ENCODE assay signal across 22 cellular contexts in genomic region chr2:72157871-72158771, GRCh38. TPM values are rescaled to one million over a fixed set of nuclear protein-coding genes. Genes with fewer than 3 reads are reported as not detected.
A peak's percentile ranks its signal among the peaks of the same experiment; 100 is the strongest.
DNase-seq lines count a peak whose midpoint lies in the region; ATAC-seq, FAIRE-seq and TF ChIP-seq lines count a peak whose summit lies in the region.
"Had no signal": no experiment of that assay in that cellular context is flagged by ENCODE, and none has a peak within 500 bp of the region (broad histone marks: within the 10 kb centered on the region; RNA-seq: fewer than 3 reads in every experiment).

No MANE protein-coding gene starts in this region.

- peak overlapping the region; percentile 57; the same call in 1 of the 2 replicates for H4K8ac ChIP-seq in H1 (ENCODE audit: extremely low read depth, insufficient read depth, low read length)

- CTCF ChIA-PET in H1 (lab: Charles Lee; ENCODE audit: partially characterized antibody), result interaction anchor here (1.1 to 1.6 kb wide), 4 partner anchors 21 to 628 kb away, joined by 3 to 6 read pairs (median 4); no protein-coding TSS in a partner anchor

- no peak overlapping the region for H3K9ac ChIP-seq in H1 (replicated peaks in 1 of 4; ENCODE audit: extremely low read depth in 1 of 4, low read depth in 3 of 4, low read length in 3 of 4)
- H3K9ac ChIP-seq: KMS-11 had no signal

- H3K4me1 ChIP-seq in H1 (replicated peaks in 1 of 4; ENCODE audit: control insufficient read depth in 3 of 4, insufficient read depth in 4 of 4, low read length in 3 of 4) (0 out of 7 replicates have a peak, but pooled peaks cover 0 to 3% (median 0%) of the 10 kb centered on the region in 4 experiments), vagina (no peaks in the 10 kb centered on the region)

- H3K4me2 ChIP-seq in H1 (ENCODE audit: insufficient read depth in 1 of 2, low read depth in 2 of 2, low read length in 2 of 2), result no peak overlapping the region
- H3K4me2 ChIP-seq: KMS-11 had no signal

- H2BK15ac ChIP-seq in H1 (ENCODE audit: low read length), result no peak overlapping the region

- H2BK12ac ChIP-seq in H1 (ENCODE audit: low read depth, low read length), result no peak overlapping the region

- TF ChIP-seq EP300 in H1 (IDR thresholded peaks at IDR 0.05; ENCODE audit: borderline replicate concordance in 1 of 2, low read depth in 2 of 2, low read length in 2 of 2), result no peak

- H4K20me1 ChIP-seq in H1 (replicated peaks in 1 of 2; ENCODE audit: control insufficient read depth in 1 of 2, insufficient read depth in 2 of 2, low read length in 2 of 2), result no peaks in the 10 kb centered on the region

- no peak overlapping the region for H4K91ac ChIP-seq in H1 (replicated peaks; ENCODE audit: insufficient read length, low read length)

- intact Hi-C loops in cardiac septum (cut with DNase I), result loop anchor here (10.0 kb wide), 1 partner anchor 417 kb away; no protein-coding TSS in a partner anchor
- intact Hi-C loops in left ventricle myocardium superior (cut with micrococcal nuclease), result no loop called here
- intact Hi-C loops in vagina (cut with DNase I), result no loop called here

- H3K23me2 ChIP-seq in H1 (ENCODE audit: low read depth, low read length), result no peaks in the 10 kb centered on the region

- no peak for TF ChIP-seq CTCF in H1 (IDR thresholded peaks at IDR 0.05; ENCODE audit: control extremely low read depth in 1 of 3, insufficient read depth in 1 of 3, low read depth in 1 of 3, low read length in 3 of 3)
- no peak for TF ChIP-seq CTCF in vagina (IDR thresholded peaks at IDR 0.05)

- H4K5ac ChIP-seq in H1 (ENCODE audit: insufficient read length, low read depth, low read length), result no peak overlapping the region

- no peaks in the 10 kb centered on the region for H3K9me3 ChIP-seq in H1 (ENCODE audit: insufficient read depth in 2 of 2, low read depth in 1 of 2, low read length in 1 of 2)
- H3K9me3 ChIP-seq in vagina, result no peaks in the 10 kb centered on the region

- no peak overlapping the region for H3K14ac ChIP-seq in H1 (ENCODE audit: insufficient read length)

- H3K27me3 ChIP-seq in H1 (replicated peaks in 1 of 4; ENCODE audit: control insufficient read depth in 3 of 4, extremely low read depth in 1 of 4, insufficient read depth in 3 of 4, low read length in 3 of 4) (no peaks in the 10 kb centered on the region; a peak in 2 of 7 replicates), vagina (no peaks in the 10 kb centered on the region)

- no peak for ATAC-seq in left ventricle myocardium superior

- DNase-seq in cardiac septum (ENCODE audit: low spot score) (peak; percentile 44), left ventricle myocardium superior (no peak), H1 (ENCODE audit: low read depth in 1 of 2, low spot score in 2 of 2) (no peak), mucosa of gallbladder (ENCODE audit: low spot score) (peak; percentile 7), vagina (ENCODE audit: extremely low spot score in 2 of 2) (peak; percentile 74 to 81)
- no peak for DNase-seq in central memory CD4-positive, alpha-beta T cell
- DNase-seq in activated CD4-positive, CD25-positive, alpha-beta regulatory T cell treated with anti-CD3 and anti-CD28 coated beads, Interleukin-2, amount 50 U/mL, for 72 hours, result no peak
- DNase-seq in activated T-cell treated with anti-CD3 and anti-CD28 coated beads, Interleukin-2, amount 50 U/mL, for 1 hour, result no peak
- DNase-seq: AML-193, EL, GF-D8, H7, IMR-90, NCI-H1417, NCI-H1694 treated with DMSO at 0.1 percent for 48 hours, NCI-H2081 treated with DMSO at 0.1 percent for 48 hours, NCI-H2171 treated with DMSO at 0.1 percent for 48 hours, NCI-H524 treated with DMSO at 0.1 percent for 48 hours, NCI-H82, Right ventricle myocardium superior had no signal

- no peak overlapping the region for H2AK5ac ChIP-seq in H1 (ENCODE audit: low read depth, low read length)

- no peaks in the 10 kb centered on the region for H3K79me2 ChIP-seq in H1 (ENCODE audit: control insufficient read depth in 1 of 2, insufficient read depth in 2 of 2, low read length in 2 of 2)

- H3K4me3 ChIP-seq in H1 (ENCODE audit: extremely low read depth in 1 of 4, insufficient read depth in 2 of 4, low read depth in 3 of 4, low read length in 4 of 4) (no peak overlapping the region), vagina (no peak overlapping the region)

- no peak overlapping the region for H2AFZ ChIP-seq in H1 (ENCODE audit: low read length)

- no peak overlapping the region for H3K23ac ChIP-seq in H1 (ENCODE audit: insufficient read length)

- H3K36me3 ChIP-seq in H1 (ENCODE audit: control insufficient read depth in 2 of 4, insufficient read depth in 4 of 4, low read length in 3 of 4) (no peaks in the 10 kb centered on the region), vagina (no peaks in the 10 kb centered on the region)

- no peak for TF ChIP-seq POLR2A in H1 (IDR thresholded peaks at IDR 0.05; ENCODE audit: control extremely low read depth in 1 of 2, low read depth in 2 of 2, low read length in 2 of 2)
- TF ChIP-seq POLR2A in vagina (IDR thresholded peaks at IDR 0.05), result no peak

- no peak overlapping the region for H2BK120ac ChIP-seq in H1 (replicated peaks; ENCODE audit: low read depth, low read length)

- POLR2A ChIA-PET in H1 (lab: Charles Lee; ENCODE audit: partially characterized antibody), result no interaction called here

- 83% methylated on average over 7 of the region's 8 CpGs; no CpG with 5 or more reads in 1 of the 2 experiments for WGBS in H1 (ENCODE audit: extremely low coverage in 1 of 2, insufficient coverage in 1 of 2, insufficient read length in 1 of 2, insufficient replicate concordance in 2 of 2, low coverage in 1 of 2, low lambda C conversion rate in 2 of 2, missing lambda C conversion rate in 1 of 2), 2 experiments

- H3K56ac ChIP-seq in H1 (replicated peaks; ENCODE audit: insufficient read length, low read depth, low read length), result no peak overlapping the region

- no peaks in the 10 kb centered on the region for H3K79me1 ChIP-seq in H1 (ENCODE audit: low read depth, low read length)

- no peak for TF ChIP-seq RAD21 in H1 (IDR thresholded peaks at IDR 0.05 in 1 of 2, conservative IDR thresholded peaks at IDR 0.05 in 1 of 2; ENCODE audit: low read depth in 2 of 2, low read length in 2 of 2)

- no peak overlapping the region for H2BK5ac ChIP-seq in H1 (ENCODE audit: low read depth, low read length)

- H3K4ac ChIP-seq in H1 (replicated peaks; ENCODE audit: insufficient read length, low read depth, low read length), result no peak overlapping the region

- no peak overlapping the region for H2BK20ac ChIP-seq in H1 (ENCODE audit: low read length)

- no peak for FAIRE-seq in H1 (lab: Jason Lieb, UNC)

- no peak overlapping the region for H3K18ac ChIP-seq in H1 (ENCODE audit: extremely low read depth, low read length)

- no peak overlapping the region for H3K27ac ChIP-seq in H1 (ENCODE audit: low read depth, low read length)
- H3K27ac ChIP-seq in vagina, result no peak overlapping the region
- H3K27ac ChIP-seq: KMS-11 had no signal

TF ChIP-seq in H1, 55 proteins besides CTCF, POLR2A, EP300 and RAD21:
- TF ChIP-seq CBX5 (IDR thresholded peaks at IDR 0.05; ENCODE audit: low read depth, low read length), result no peak
- no peak for TF ChIP-seq BRCA1 (IDR thresholded peaks at IDR 0.05; ENCODE audit: low read depth, low read length)
- no peak for TF ChIP-seq TAF7 (optimal IDR thresholded peaks at IDR 0.05; ENCODE audit: borderline replicate concordance, low read depth, low read length)
- TF ChIP-seq RBBP5 (IDR thresholded peaks at IDR 0.05; ENCODE audit: borderline replicate concordance, low read depth, low read length), result no peak
- TF ChIP-seq TEAD4 (IDR thresholded peaks at IDR 0.05; ENCODE audit: low read depth, low read length), result no peak
- TF ChIP-seq EZH2 (IDR thresholded peaks at IDR 0.05; ENCODE audit: low read depth, low read length, severe bottlenecking), result no peak
- no peak for TF ChIP-seq RXRA (IDR thresholded peaks at IDR 0.05; ENCODE audit: insufficient read depth, low read depth, low read length)
- no peak for TF ChIP-seq CTBP2 (IDR thresholded peaks at IDR 0.05; ENCODE audit: borderline replicate concordance, insufficient read depth, insufficient read length, low read length)
- TF ChIP-seq MAX (IDR thresholded peaks at IDR 0.05), result no peak
- TF ChIP-seq GTF2F1 (IDR thresholded peaks at IDR 0.05; ENCODE audit: borderline replicate concordance, low read depth, low read length), result no peak
- no peak for TF ChIP-seq ZNF274 (IDR thresholded peaks at IDR 0.05; ENCODE audit: borderline replicate concordance, extremely low read depth, low read length)
TF ChIP-seq in H1: peak in this region for 0.

RNA-seq across cellular contexts. Expression of gene CYP26B1, which starts 10.5 kb away (rescaled TPM):
- 7.0 TPM for total RNA-seq in cardiac septum
- total RNA-seq in left ventricle myocardium superior, result 4.2 TPM
- 0.36 and 0.69 TPM in 2 replicates for total RNA-seq in H1 (2021; fragmentation: NEBNext Ultra II Directional; extraction: Animal tissue kit (Norgen Biotek cat#: 25700))
- polyA plus RNA-seq in H1 (2011; rRNA removed), result 0.06 and 0.19 TPM in 2 replicates
- 0.34 TPM for polyA plus RNA-seq in H1 (2011; cell fraction: cytosol; rRNA removed)
- 0.53 TPM for polyA plus RNA-seq in H1 (2011; cell fraction: nucleus; rRNA removed)
- 0.08 to 0.77 TPM (median 0.23 TPM) in 4 replicates for polyA plus RNA-seq in H1 (2012, experiment 1 of 2)
- polyA plus RNA-seq in H1 (2012, experiment 2 of 2), result 0.08 TPM
- polyA plus RNA-seq in H1 (2013, experiment 1 of 2), result 0.12 TPM
- polyA plus RNA-seq in H1 (2013, experiment 2 of 2), result 0.09 TPM
- polyA minus RNA-seq in H1 (2011; rRNA and poly(A)+ RNA removed), result 0.13 and 0.24 TPM in 2 replicates
- not detected for polyA minus RNA-seq in H1 (2011; cell fraction: cytosol; rRNA and poly(A)+ RNA removed)
- polyA minus RNA-seq in H1 (2011; cell fraction: nucleus; rRNA and poly(A)+ RNA removed), result 0.10 TPM
- 2.2 TPM for total RNA-seq in mucosa of gallbladder
- total RNA-seq in vagina, result 6.9 TPM
- total RNA-seq: IMR-90 had no signal
- polyA plus RNA-seq: CD14-positive monocyte had no signal

Comparison
In these comparisons a context has a peak if more than half of its experiments do, and no peak if none do; other contexts are left out.
1. DNase-seq: peak in cardiac septum (single experiment), mucosa of gallbladder (single experiment) and vagina (2 of 2); none in left ventricle myocardium superior (single experiment), H1 (0 of 2), central memory CD4-positive, alpha-beta T cell (single experiment), activated CD4-positive, CD25-positive, alpha-beta regulatory T cell treated with anti-CD3 and anti-CD28 coated beads, Interleukin-2, amount 50 U/mL, for 72 hours (single experiment) and activated T-cell treated with anti-CD3 and anti-CD28 coated beads, Interleukin-2, amount 50 U/mL, for 1 hour (single experiment).